1 cellular context compared by ENCODE assay signal in genomic region chr22:46027219-46028068, GRCh38.
TF ChIP-seq lines count a peak whose summit lies in the region.

No MANE protein-coding gene starts in this region.

TF ChIP-seq in HepG2, 621 proteins besides CTCF, POLR2A, EP300 and RAD21 (continued from another document and continues in another):
- TF ChIP-seq ZHX2 (IDR thresholded peaks at IDR 0.05; ENCODE audit: low read depth): no peak
- no peak for TF ChIP-seq ZHX2 (CRISPR knock-in tag; IDR thresholded peaks at IDR 0.05; ENCODE audit: borderline replicate concordance)
- TF ChIP-seq, protein P1, sequence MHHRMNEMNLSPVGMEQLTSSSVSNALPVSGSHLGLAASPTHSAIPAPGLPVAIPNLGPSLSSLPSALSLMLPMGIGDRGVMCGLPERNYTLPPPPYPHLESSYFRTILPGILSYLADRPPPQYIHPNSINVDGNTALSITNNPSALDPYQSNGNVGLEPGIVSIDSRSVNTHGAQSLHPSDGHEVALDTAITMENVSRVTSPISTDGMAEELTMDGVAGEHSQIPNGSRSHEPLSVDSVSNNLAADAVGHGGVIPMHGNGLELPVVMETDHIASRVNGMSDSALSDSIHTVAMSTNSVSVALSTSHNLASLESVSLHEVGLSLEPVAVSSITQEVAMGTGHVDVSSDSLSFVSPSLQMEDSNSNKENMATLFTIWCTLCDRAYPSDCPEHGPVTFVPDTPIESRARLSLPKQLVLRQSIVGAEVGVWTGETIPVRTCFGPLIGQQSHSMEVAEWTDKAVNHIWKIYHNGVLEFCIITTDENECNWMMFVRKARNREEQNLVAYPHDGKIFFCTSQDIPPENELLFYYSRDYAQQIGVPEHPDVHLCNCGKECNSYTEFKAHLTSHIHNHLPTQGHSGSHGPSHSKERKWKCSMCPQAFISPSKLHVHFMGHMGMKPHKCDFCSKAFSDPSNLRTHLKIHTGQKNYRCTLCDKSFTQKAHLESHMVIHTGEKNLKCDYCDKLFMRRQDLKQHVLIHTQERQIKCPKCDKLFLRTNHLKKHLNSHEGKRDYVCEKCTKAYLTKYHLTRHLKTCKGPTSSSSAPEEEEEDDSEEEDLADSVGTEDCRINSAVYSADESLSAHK (CRISPR knock-in tag; IDR thresholded peaks at IDR 0.05; ENCODE audit: borderline replicate concordance): no peak
- peak; percentile 84 for TF ChIP-seq MAZ (IDR thresholded peaks at IDR 0.05; ENCODE audit: borderline replicate concordance, low read depth, low read length)
- TF ChIP-seq MAZ (CRISPR knock-in tag; IDR thresholded peaks at IDR 0.05; ENCODE audit: low read depth): peak; percentile 62
- TF ChIP-seq ZNF660 (CRISPR knock-in tag; IDR thresholded peaks at IDR 0.05; ENCODE audit: borderline replicate concordance, low read depth): no peak
- TF ChIP-seq ZNF274 (CRISPR knock-in tag; IDR thresholded peaks at IDR 0.05): no peak; the same call in 1 of the 2 replicates
- TF ChIP-seq ZNF724P (CRISPR knock-in tag; IDR thresholded peaks at IDR 0.05; ENCODE audit: borderline replicate concordance): no peak
- no peak for TF ChIP-seq ZNF205 (CRISPR knock-in tag; IDR thresholded peaks at IDR 0.05)
- TF ChIP-seq RBFOX2 (IDR thresholded peaks at IDR 0.05; ENCODE audit: low read depth, low read length): peak; percentile 33; the same call in 1 of the 2 replicates
- TF ChIP-seq, protein P2, sequence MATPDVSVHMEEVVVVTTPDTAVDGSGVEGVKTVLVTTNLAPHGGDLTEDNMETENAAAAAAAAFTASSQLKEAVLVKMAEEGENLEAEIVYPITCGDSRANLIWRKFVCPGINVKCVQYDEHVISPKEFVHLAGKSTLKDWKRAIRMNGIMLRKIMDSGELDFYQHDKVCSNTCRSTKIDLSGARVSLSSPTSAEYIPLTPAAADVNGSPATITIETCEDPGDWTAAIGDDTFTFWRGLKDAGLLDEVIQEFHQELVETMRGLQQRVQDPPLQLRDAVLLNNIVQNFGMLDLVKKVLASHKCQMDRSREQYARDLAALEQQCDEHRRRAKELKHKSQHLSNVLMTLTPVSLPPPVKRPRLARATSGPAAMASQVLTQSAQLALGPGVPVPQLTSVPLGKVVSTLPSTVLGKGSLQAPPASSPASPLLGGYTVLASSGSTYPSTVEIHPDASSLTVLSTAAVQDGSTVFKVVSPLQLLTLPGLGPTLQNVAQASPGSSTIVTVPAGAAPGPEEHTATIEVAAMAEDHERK (CRISPR knock-in tag; IDR thresholded peaks at IDR 0.05; ENCODE audit: low read depth): no peak
- peak; percentile 87 for TF ChIP-seq RXRB (CRISPR knock-in tag; IDR thresholded peaks at IDR 0.05; ENCODE audit: borderline replicate concordance)
- no peak for TF ChIP-seq CREM (IDR thresholded peaks at IDR 0.05)
- TF ChIP-seq CREM (CRISPR knock-in tag; IDR thresholded peaks at IDR 0.05): no peak
- TF ChIP-seq HIVEP1 (CRISPR knock-in tag; IDR thresholded peaks at IDR 0.05): no peak
- peak; percentile 81; the same call in 1 of the 2 replicates for TF ChIP-seq ZFP82 (CRISPR knock-in tag; IDR thresholded peaks at IDR 0.05; ENCODE audit: borderline replicate concordance)
- TF ChIP-seq KDM3A (CRISPR knock-in tag; IDR thresholded peaks at IDR 0.05; ENCODE audit: low read depth): 0 out of 2 replicates have a peak, but pooled peaks have one; percentile 34
- TF ChIP-seq ZNF839 (CRISPR knock-in tag; IDR thresholded peaks at IDR 0.05; ENCODE audit: borderline replicate concordance): no peak
- no peak for TF ChIP-seq ZFX (CRISPR knock-in tag; IDR thresholded peaks at IDR 0.05; ENCODE audit: low read depth)
- TF ChIP-seq, protein P3, sequence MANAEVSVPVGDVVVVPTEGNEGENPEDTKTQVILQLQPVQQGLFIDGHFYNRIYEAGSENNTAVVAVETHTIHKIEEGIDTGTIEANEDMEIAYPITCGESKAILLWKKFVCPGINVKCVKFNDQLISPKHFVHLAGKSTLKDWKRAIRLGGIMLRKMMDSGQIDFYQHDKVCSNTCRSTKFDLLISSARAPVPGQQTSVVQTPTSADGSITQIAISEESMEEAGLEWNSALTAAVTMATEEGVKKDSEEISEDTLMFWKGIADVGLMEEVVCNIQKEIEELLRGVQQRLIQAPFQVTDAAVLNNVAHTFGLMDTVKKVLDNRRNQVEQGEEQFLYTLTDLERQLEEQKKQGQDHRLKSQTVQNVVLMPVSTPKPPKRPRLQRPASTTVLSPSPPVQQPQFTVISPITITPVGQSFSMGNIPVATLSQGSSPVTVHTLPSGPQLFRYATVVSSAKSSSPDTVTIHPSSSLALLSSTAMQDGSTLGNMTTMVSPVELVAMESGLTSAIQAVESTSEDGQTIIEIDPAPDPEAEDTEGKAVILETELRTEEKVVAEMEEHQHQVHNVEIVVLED (CRISPR knock-in tag; IDR thresholded peaks at IDR 0.05; ENCODE audit: borderline replicate concordance): 0 out of 2 replicates have a peak, but pooled peaks have one; percentile 39
- TF ChIP-seq RFX3 (CRISPR knock-in tag; IDR thresholded peaks at IDR 0.05): no peak
- TF ChIP-seq FOXA1 (IDR thresholded peaks at IDR 0.05): no peak
- no peak for TF ChIP-seq FOXA1 (CRISPR knock-in tag; IDR thresholded peaks at IDR 0.05)
- TF ChIP-seq ZNF704 (CRISPR knock-in tag; IDR thresholded peaks at IDR 0.05; ENCODE audit: borderline replicate concordance): no peak
- TF ChIP-seq, protein P4, sequence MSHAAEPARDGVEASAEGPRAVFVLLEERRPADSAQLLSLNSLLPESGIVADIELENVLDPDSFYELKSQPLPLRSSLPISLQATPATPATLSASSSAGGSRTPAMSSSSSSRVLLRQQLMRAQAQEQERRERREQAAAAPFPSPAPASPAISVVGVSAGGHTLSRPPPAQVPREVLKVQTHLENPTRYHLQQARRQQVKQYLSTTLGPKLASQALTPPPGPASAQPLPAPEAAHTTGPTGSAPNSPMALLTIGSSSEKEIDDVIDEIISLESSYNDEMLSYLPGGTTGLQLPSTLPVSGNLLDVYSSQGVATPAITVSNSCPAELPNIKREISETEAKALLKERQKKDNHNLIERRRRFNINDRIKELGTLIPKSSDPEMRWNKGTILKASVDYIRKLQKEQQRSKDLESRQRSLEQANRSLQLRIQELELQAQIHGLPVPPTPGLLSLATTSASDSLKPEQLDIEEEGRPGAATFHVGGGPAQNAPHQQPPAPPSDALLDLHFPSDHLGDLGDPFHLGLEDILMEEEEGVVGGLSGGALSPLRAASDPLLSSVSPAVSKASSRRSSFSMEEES (CRISPR knock-in tag; IDR thresholded peaks at IDR 0.05): no peak
- no peak for TF ChIP-seq SRSF4 (IDR thresholded peaks at IDR 0.05; ENCODE audit: low read depth, low read length, poor library complexity, severe bottlenecking)
- no peak for TF ChIP-seq CHD2 (IDR thresholded peaks at IDR 0.05; ENCODE audit: low read depth, low read length)
- TF ChIP-seq, protein P5, sequence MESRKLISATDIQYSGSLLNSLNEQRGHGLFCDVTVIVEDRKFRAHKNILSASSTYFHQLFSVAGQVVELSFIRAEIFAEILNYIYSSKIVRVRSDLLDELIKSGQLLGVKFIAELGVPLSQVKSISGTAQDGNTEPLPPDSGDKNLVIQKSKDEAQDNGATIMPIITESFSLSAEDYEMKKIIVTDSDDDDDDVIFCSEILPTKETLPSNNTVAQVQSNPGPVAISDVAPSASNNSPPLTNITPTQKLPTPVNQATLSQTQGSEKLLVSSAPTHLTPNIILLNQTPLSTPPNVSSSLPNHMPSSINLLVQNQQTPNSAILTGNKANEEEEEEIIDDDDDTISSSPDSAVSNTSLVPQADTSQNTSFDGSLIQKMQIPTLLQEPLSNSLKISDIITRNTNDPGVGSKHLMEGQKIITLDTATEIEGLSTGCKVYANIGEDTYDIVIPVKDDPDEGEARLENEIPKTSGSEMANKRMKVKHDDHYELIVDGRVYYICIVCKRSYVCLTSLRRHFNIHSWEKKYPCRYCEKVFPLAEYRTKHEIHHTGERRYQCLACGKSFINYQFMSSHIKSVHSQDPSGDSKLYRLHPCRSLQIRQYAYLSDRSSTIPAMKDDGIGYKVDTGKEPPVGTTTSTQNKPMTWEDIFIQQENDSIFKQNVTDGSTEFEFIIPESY (CRISPR knock-in tag; IDR thresholded peaks at IDR 0.05): no peak
- TF ChIP-seq RXRA (CRISPR knock-in tag; IDR thresholded peaks at IDR 0.05): peak; percentile 95
- no peak for TF ChIP-seq LBX2 (CRISPR knock-in tag; IDR thresholded peaks at IDR 0.05; ENCODE audit: borderline replicate concordance)
- TF ChIP-seq ZNF790 (CRISPR knock-in tag; IDR thresholded peaks at IDR 0.05; ENCODE audit: borderline replicate concordance): no peak
- TF ChIP-seq FOXP4 (CRISPR knock-in tag; IDR thresholded peaks at IDR 0.05): no peak
- no peak for TF ChIP-seq PREB (CRISPR knock-in tag; IDR thresholded peaks at IDR 0.05)
